22 cellular contexts compared by ENCODE assay signal in the genomic region with DNA sequence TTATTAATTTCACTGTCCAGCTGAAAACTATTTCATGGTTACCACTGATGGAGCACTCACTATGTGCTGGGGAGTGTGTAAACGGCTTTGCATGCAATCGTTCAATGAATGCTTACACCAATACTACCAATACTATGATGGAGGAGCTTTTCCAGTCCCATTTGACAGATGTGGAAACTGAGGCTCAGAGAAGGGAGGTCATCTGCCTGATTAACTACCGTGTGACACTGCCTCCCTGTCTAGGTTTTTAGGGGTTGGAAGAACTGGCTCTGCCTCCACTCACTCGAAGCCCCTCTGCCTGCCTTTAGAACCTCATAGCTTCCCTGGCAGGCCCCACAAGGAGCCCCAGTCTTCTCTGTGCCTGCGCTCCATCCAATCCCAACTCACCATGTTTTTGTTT. TPM values are rescaled to one million over a fixed set of nuclear protein-coding genes. Genes with fewer than 3 reads are reported as not detected.
DNase-seq lines count a peak whose midpoint lies in the region; ATAC-seq and TF ChIP-seq lines count a peak whose summit lies in the region.
"Had no signal": no experiment of that assay in that cellular context is flagged by ENCODE, and none has a peak within 500 bp of the region (broad histone marks: within the 10 kb centered on the region; RNA-seq: fewer than 3 reads in every experiment).

No MANE protein-coding gene starts in this region.

- POLR2A ChIA-PET in SK-N-SH (lab: Yijun Ruan, JAX) = no interaction called here

- H3K9ac ChIP-seq in SK-N-SH = no peak overlapping the region
- H3K9ac ChIP-seq in endodermal cell (ENCODE audit: extremely low read depth, low read length, poor library complexity, severe bottlenecking) = no peak overlapping the region

- H3K4me3 Mint-ChIP-seq in GM23338 = no peak overlapping the region
- H3K4me3 Mint-ChIP-seq in endodermal cell = no peak overlapping the region
- H3K4me3 Mint-ChIP-seq: activated CD4-positive, alpha-beta T cell treated with anti-CD3 and anti-CD28 coated beads for 36 hours; activated naive CD4-positive, alpha-beta T cell treated with anti-CD3 and anti-CD28 coated beads, Interleukin-2, amount 10 ng/mL, durations not matched to agents 7 days and 5 days; activated T-helper 17 cell treated with anti-CD3 and anti-CD28 coated beads, Interleukin-2, amount 50 U/mL, for 72 hours; HFFc6; T-helper 2 cell treated with Interferon-gamma antibody and Interleukin-4, amounts not matched to agents 5 μg/mL and 100 μg/mL, for 36 hours had no signal

- H3K4me3 ChIP-seq in GM23338 = no peak overlapping the region
- H3K4me3 ChIP-seq in SK-N-SH (ENCODE audit: low read depth in 2 of 2, low read length in 1 of 2) = no peak overlapping the region
- H3K4me3 ChIP-seq in endodermal cell (ENCODE audit: low read length) = no peak overlapping the region
- H3K4me3 ChIP-seq in osteoblast (ENCODE audit: insufficient read depth, low read length) = no peak overlapping the region
- H3K4me3 ChIP-seq: adrenal gland, gastroesophageal sphincter, psoas muscle, tibial nerve had no signal

- TF ChIP-seq CTCF in GM23338 (conservative IDR thresholded peaks at IDR 0.05; ENCODE audit: low read depth in 2 of 2) (no peak), SK-N-SH (IDR thresholded peaks at IDR 0.05) (no peak), endodermal cell (conservative IDR thresholded peaks at IDR 0.05) (no peak), osteoblast (IDR thresholded peaks at IDR 0.05; ENCODE audit: extremely low read depth, low read depth, low read length) (no peak)

- H3K9me2 ChIP-seq in GM23338 (ENCODE audit: insufficient read depth) (no peaks in the 10 kb centered on the region), SK-N-SH (no peaks in the 10 kb centered on the region)

- H3K4me1 ChIP-seq in GM23338 (ENCODE audit: insufficient read depth) (peaks cover 30% of the 10 kb centered on the region), SK-N-SH (ENCODE audit: control insufficient read depth in 1 of 2, insufficient read depth in 2 of 2, low read depth in 1 of 2, low read length in 1 of 2) (peaks cover 0 to 10% of the 10 kb centered on the region in 2 experiments; a peak in 1 of 4 replicates), endodermal cell (ENCODE audit: control insufficient read depth, insufficient read depth, low read length) (peaks cover 6% of the 10 kb centered on the region), osteoblast (ENCODE audit: insufficient read depth, low read length) (peaks cover 10% of the 10 kb centered on the region)
- H3K4me1 ChIP-seq: psoas muscle had no signal

- TF ChIP-seq RAD21 in SK-N-SH (IDR thresholded peaks at IDR 0.05; ENCODE audit: low read length) = no peak

- H3K27ac ChIP-seq in GM23338 (ENCODE audit: low read depth) = peak overlapping the region; percentile 57; the same call in 1 of the 2 replicates
- H3K27ac ChIP-seq in SK-N-SH (ENCODE audit: low read depth in 2 of 2, low read length in 1 of 2) = no peak overlapping the region
- peak overlapping the region; percentile 44 for H3K27ac ChIP-seq in endodermal cell (ENCODE audit: low read depth, low read length)
- H3K27ac ChIP-seq in osteoblast (ENCODE audit: low read depth, low read length) = no peak overlapping the region
- H3K27ac ChIP-seq: adrenal gland, gastroesophageal sphincter, psoas muscle, tibial nerve had no signal

- TF ChIP-seq EP300 in SK-N-SH (IDR thresholded peaks at IDR 0.05; ENCODE audit: borderline replicate concordance in 1 of 2, low read depth in 1 of 2, low read length in 1 of 2) = no peak

- H3K27ac Mint-ChIP-seq in GM23338 = no peak overlapping the region
- H3K27ac Mint-ChIP-seq in endodermal cell = peak overlapping the region; percentile 87
- H3K27ac Mint-ChIP-seq: activated CD4-positive, alpha-beta T cell treated with anti-CD3 and anti-CD28 coated beads for 36 hours; activated naive CD4-positive, alpha-beta T cell treated with anti-CD3 and anti-CD28 coated beads, Interleukin-2, amount 10 ng/mL, durations not matched to agents 7 days and 5 days; activated T-helper 17 cell treated with anti-CD3 and anti-CD28 coated beads, Interleukin-2, amount 50 U/mL, for 72 hours; HFFc6; T-helper 2 cell treated with Interferon-gamma antibody and Interleukin-4, amounts not matched to agents 5 μg/mL and 100 μg/mL, for 36 hours had no signal

- H4K20me1 ChIP-seq in GM23338 (replicated peaks; ENCODE audit: insufficient read depth) (no peaks in the 10 kb centered on the region), SK-N-SH (ENCODE audit: insufficient read depth) (no peaks in the 10 kb centered on the region), osteoblast (ENCODE audit: insufficient read depth, low read length) (no peaks in the 10 kb centered on the region)

- 89% methylated on average over 5 of the region's 5 CpGs for WGBS in SK-N-SH (ENCODE audit: low lambda C conversion rate)
- 95 to 100% methylated on average over 2 to 5 of the region's 5 CpGs for WGBS in endodermal cell (ENCODE audit: insufficient coverage in 1 of 2, insufficient read length in 1 of 2), 2 experiments

- H3K79me2 ChIP-seq in GM23338 (replicated peaks; ENCODE audit: insufficient read depth) = no peaks in the 10 kb centered on the region
- no peaks in the 10 kb centered on the region for H3K79me2 ChIP-seq in SK-N-SH (ENCODE audit: insufficient read depth)
- no peaks in the 10 kb centered on the region for H3K79me2 ChIP-seq in osteoblast (ENCODE audit: insufficient read depth, low read length)

- H3K4me2 ChIP-seq in GM23338 = no peak overlapping the region
- peak overlapping the region; percentile 32; the same call in 1 of the 2 replicates for H3K4me2 ChIP-seq in SK-N-SH
- peak overlapping the region; percentile 49 for H3K4me2 ChIP-seq in osteoblast (ENCODE audit: insufficient read depth, low read length)

- peaks cover 14% of the 10 kb centered on the region for H3K36me3 ChIP-seq in GM23338 (ENCODE audit: insufficient read depth)
- H3K36me3 ChIP-seq in SK-N-SH (replicated peaks in 1 of 2; ENCODE audit: control insufficient read depth in 1 of 2, insufficient read depth in 2 of 2, low read length in 1 of 2) = no peaks in the 10 kb centered on the region
- peaks cover 83% of the 10 kb centered on the region for H3K36me3 ChIP-seq in endodermal cell (ENCODE audit: control insufficient read depth, insufficient read depth, low read length)
- H3K36me3 ChIP-seq in osteoblast (ENCODE audit: insufficient read depth, low read length) = no peaks in the 10 kb centered on the region
- H3K36me3 ChIP-seq: adrenal gland, gastroesophageal sphincter, tibial nerve had no signal

- no peaks in the 10 kb centered on the region for H3K27me3 ChIP-seq in GM23338 (ENCODE audit: insufficient read depth)
- no peaks in the 10 kb centered on the region for H3K27me3 ChIP-seq in SK-N-SH (ENCODE audit: insufficient read depth)
- no peaks in the 10 kb centered on the region for H3K27me3 ChIP-seq in endodermal cell (ENCODE audit: control insufficient read depth, insufficient read depth, low read length, poor library complexity, severe bottlenecking)
- H3K27me3 ChIP-seq in osteoblast (ENCODE audit: insufficient read depth, low read length) = no peaks in the 10 kb centered on the region
- H3K27me3 ChIP-seq: adrenal gland, gastroesophageal sphincter had no signal

- peaks cover 39% of the 10 kb centered on the region for H3K4me1 Mint-ChIP-seq in GM23338
- H3K4me1 Mint-ChIP-seq in endodermal cell = peaks cover 21% of the 10 kb centered on the region

- CTCF ChIA-PET in SK-N-SH (lab: Yijun Ruan, JAX) = interaction anchor here (0.6 to 1.9 kb wide), 21 partner anchors 8 to 109 kb away, joined by 3 to 32 read pairs (median 4); partner anchors contain the start of genes COX6A1 and PLA2G1B

- peaks cover 81% of the 10 kb centered on the region for H3K36me3 Mint-ChIP-seq in GM23338 (ENCODE audit: low read depth)
- H3K36me3 Mint-ChIP-seq in endodermal cell (ENCODE audit: low read depth) = peaks cover 84% of the 10 kb centered on the region
- H3K36me3 Mint-ChIP-seq: activated naive CD4-positive, alpha-beta T cell treated with anti-CD3 and anti-CD28 coated beads, Interleukin-2, amount 10 ng/mL, durations not matched to agents 7 days and 5 days had no signal

- DNase-seq in GM23338 (ENCODE audit: low spot score) (no peak), SK-N-SH (no peak), endodermal cell (no peak), osteoblast (ENCODE audit: insufficient read length, low spot score, missing footprints) (no peak), NCI-H146 treated with DMSO at 0.1 percent for 48 hours (lab: John Stamatoyannopoulos, UW; ENCODE audit: unreplicated experiment) (no peak), NCI-H2171 (lab: John Stamatoyannopoulos, UW) (no peak)
- DNase-seq: NCI-H1417 treated with DMSO at 0.1 percent for 48 hours had no signal

- H3K27me3 Mint-ChIP-seq in GM23338 (ENCODE audit: insufficient read depth, low read depth, poor library complexity) (peaks cover 7% of the 10 kb centered on the region), endodermal cell (ENCODE audit: insufficient read depth) (no peaks in the 10 kb centered on the region)

- H3K9me3 Mint-ChIP-seq in GM23338 (peaks cover 3% of the 10 kb centered on the region; the same call in 1 of the 3 replicates), endodermal cell (no peaks in the 10 kb centered on the region)
- H3K9me3 Mint-ChIP-seq: activated naive CD4-positive, alpha-beta T cell treated with anti-CD3 and anti-CD28 coated beads, Interleukin-2, amount 10 ng/mL, durations not matched to agents 7 days and 5 days; activated T-helper 17 cell treated with anti-CD3 and anti-CD28 coated beads, Interleukin-2, amount 50 U/mL, for 72 hours; HFFc6; T-helper 2 cell treated with Interferon-gamma antibody and Interleukin-4, amounts not matched to agents 5 μg/mL and 100 μg/mL, for 36 hours had no signal

- ATAC-seq in GM23338 (no peak), HG03175 (IDR thresholded peaks at IDR 0.05; ENCODE audit: unreplicated experiment) (no peak), HG02759 (IDR thresholded peaks at IDR 0.05; ENCODE audit: unreplicated experiment) (no peak)

- H3F3A ChIP-seq in GM23338 (replicated peaks; ENCODE audit: low read depth) = peaks cover 30% of the 10 kb centered on the region
- H3F3A ChIP-seq in SK-N-SH (replicated peaks; ENCODE audit: insufficient read depth) = no peaks in the 10 kb centered on the region

- H2AFZ ChIP-seq in GM23338 (no peak overlapping the region), SK-N-SH (ENCODE audit: low read depth) (no peak overlapping the region), osteoblast (ENCODE audit: low read length) (peak overlapping the region; percentile 33)

- H3K9me3 ChIP-seq in SK-N-SH = no peaks in the 10 kb centered on the region
- no peaks in the 10 kb centered on the region for H3K9me3 ChIP-seq in endodermal cell (ENCODE audit: control insufficient read depth, low read length)
- no peaks in the 10 kb centered on the region for H3K9me3 ChIP-seq in osteoblast (ENCODE audit: low read depth, low read length)
- H3K9me3 ChIP-seq: adrenal gland, gastroesophageal sphincter, psoas muscle, tibial nerve had no signal

RNA-seq across cellular contexts. Expression of gene MSI1, which starts 11.9 kb away (rescaled TPM):
- total RNA-seq in GM23338 (2014; rRNA removed; shearing (Covaris generic)) = 8.1 and 12.8 TPM in 2 replicates
- polyA plus RNA-seq in GM23338 (2016; fragmentation: Nextera tagmentation; extraction: Ambion mirVana) (16.9 and 19.2 TPM in 2 replicates), SK-N-SH (2012; rRNA removed) (1.3 and 1.7 TPM in 2 replicates)
- 1.4 and 1.5 TPM in 2 replicates for polyA plus RNA-seq in SK-N-SH (2012; cell fraction: cytosol; rRNA removed)
- polyA plus RNA-seq in SK-N-SH (2012; cell fraction: nucleus; rRNA removed) = 1.7 and 2.2 TPM in 2 replicates
- total RNA-seq in endodermal cell (100 to 1,000 TPM in 1 of 2 donors, 10 to 100 TPM in 1; 92.8 to 105 TPM), osteoblast (under 0.01 TPM in 2 replicates)
- 123 TPM for polyA plus RNA-seq in endodermal cell (2013, experiment 1 of 2)
- polyA plus RNA-seq in endodermal cell (2013, experiment 2 of 2) = 104 TPM
- total RNA-seq: HFFc6, lung microvascular endothelial cell had no signal
- polyA plus RNA-seq: BJ had no signal

RNA-seq across cellular contexts. Expression of gene PLA2G1B, which starts 29.5 kb away (rescaled TPM):
- total RNA-seq in GM23338 (2014; rRNA removed; shearing (Covaris generic)) = not detected in 2 replicates
- polyA plus RNA-seq in GM23338 (2016; fragmentation: Nextera tagmentation; extraction: Ambion mirVana) (not detected in 2 replicates), SK-N-SH (2012; rRNA removed) (not detected in 2 replicates)
- not detected in 2 replicates for polyA plus RNA-seq in SK-N-SH (2012; cell fraction: cytosol; rRNA removed)
- not detected in 2 replicates for polyA plus RNA-seq in SK-N-SH (2012; cell fraction: nucleus; rRNA removed)
- total RNA-seq in endodermal cell (not detected), osteoblast (not detected in 2 replicates)
- polyA plus RNA-seq in endodermal cell (2013, experiment 1 of 2) = not detected
- not detected for polyA plus RNA-seq in endodermal cell (2013, experiment 2 of 2)
- total RNA-seq: activated T-helper 17 cell treated with anti-CD3 and anti-CD28 coated beads, Interleukin-2, amount 50 U/mL, for 72 hours; G401; gastroesophageal sphincter; HFFc6; left colon; lung microvascular endothelial cell had no signal
- polyA plus RNA-seq: BJ had no signal

RNA-seq across cellular contexts. Expression of gene SIRT4, which starts 55.0 kb away (rescaled TPM):
- total RNA-seq in GM23338 (2014; rRNA removed; shearing (Covaris generic)) = 0.78 and 2.0 TPM in 2 replicates
- polyA plus RNA-seq in GM23338 (2016; fragmentation: Nextera tagmentation; extraction: Ambion mirVana) = 3.0 and 4.1 TPM in 2 replicates
- polyA plus RNA-seq in SK-N-SH (2012; rRNA removed) = 1.1 and 1.4 TPM in 2 replicates
- 1.4 and 1.6 TPM in 2 replicates for polyA plus RNA-seq in SK-N-SH (2012; cell fraction: cytosol; rRNA removed)
- 1.4 and 1.5 TPM in 2 replicates for polyA plus RNA-seq in SK-N-SH (2012; cell fraction: nucleus; rRNA removed)
- 1 to 10 TPM; 2.3 to 2.7 TPM for total RNA-seq in endodermal cell
- polyA plus RNA-seq in endodermal cell (2013, experiment 1 of 2) = 2.8 TPM
- polyA plus RNA-seq in endodermal cell (2013, experiment 2 of 2) = 4.0 TPM
- 1.1 and 1.2 TPM in 2 replicates for total RNA-seq in osteoblast

Comparison
In these comparisons a context has a peak if more than half of its experiments do, and no peak if none do; other contexts are left out.
1. H3K27ac ChIP-seq: peak in GM23338 (single experiment) and endodermal cell (single experiment); none in SK-N-SH (0 of 2) and osteoblast (single experiment).